In genomic region chr15:44833761-44834160, GRCh38 we compare ENCODE assay signal across 5 cellular contexts.
A peak's percentile ranks its signal among the peaks of the same experiment; 100 is the strongest.
DNase-seq lines count a peak whose midpoint lies in the region; TF ChIP-seq lines count a peak whose summit lies in the region.
"Not testable (repeated sequence)": the region's sequence is repeated elsewhere in the genome, so short reads cannot be mapped to it uniquely, and the experiment has no call there.

No MANE protein-coding gene starts in this region.

- not testable (repeated sequence) for H4K20me1 ChIP-seq in GM23248 (ENCODE audit: insufficient read depth); mammary epithelial cell (ENCODE audit: insufficient read depth, low read length)

- intact Hi-C loops in mammary epithelial cell (cut with micrococcal nuclease) = not testable (repeated sequence)

- H3K4me1 ChIP-seq in GM23248 (ENCODE audit: insufficient read depth) = not testable (repeated sequence)
- peaks cover 14% of the 10 kb centered on the region for H3K4me1 ChIP-seq in mammary epithelial cell (ENCODE audit: insufficient read depth, low read length)

- H3K27ac Mint-ChIP-seq in stimulated activated naive CD8-positive, alpha-beta T cell treated with anti-CD3 and anti-CD28 coated beads, Interleukin-15, Interleukin-2, amounts not matched to agents 100 ng/mL and 50 ng/mL, for 24 hours = peak overlapping the region; percentile 16

- dilution Hi-C loops in mammary epithelial cell (cut with HindIII; ENCODE audit: low sequenced_read_pairs) = not testable (repeated sequence)

- in situ Hi-C loops in GM23248 (cut with MboI) = not testable (repeated sequence)
- in situ Hi-C loops in mammary epithelial cell (cut with MboI; ENCODE audit: low sequenced_read_pairs in 2 of 2) = loop anchor here in 1 of 2 donors (10.0 kb wide), 1 partner anchor 231 kb away; no protein-coding TSS in a partner anchor

- not testable (repeated sequence) for H3K36me3 ChIP-seq in GM23248 (ENCODE audit: low read depth); mammary epithelial cell (ENCODE audit: insufficient read depth, low read length)

- not testable (repeated sequence) for H3K9ac ChIP-seq in GM23248; mammary epithelial cell (ENCODE audit: insufficient read depth, low read length)

- H3K27ac ChIP-seq in GM23248; mammary epithelial cell (ENCODE audit: insufficient read depth, low read depth, low read length): not testable (repeated sequence)

- H3K9me3 Mint-ChIP-seq in stimulated activated naive CD8-positive, alpha-beta T cell treated with anti-CD3 and anti-CD28 coated beads, Interleukin-15, Interleukin-2, amounts not matched to agents 100 ng/mL and 50 ng/mL, for 24 hours = not testable (repeated sequence)

- not testable (repeated sequence) for H3F3A ChIP-seq in GM23248 (ENCODE audit: insufficient read depth)

- H3K4me2 ChIP-seq in GM23248 (ENCODE audit: unreplicated experiment); mammary epithelial cell (ENCODE audit: insufficient read depth, low read depth, low read length): not testable (repeated sequence)

- not testable (repeated sequence) for BruUV-seq in mammary epithelial cell (replicated peaks; lab: Mats Ljungman, UMichigan)

- WGBS in GM23248 (ENCODE audit: low coverage in 1 of 2, low lambda C conversion rate in 2 of 2, missing lambda C conversion rate in 2 of 2), 2 experiments = 36 to 38% methylated on average over 3 of the region's 4 CpGs
- 72% methylated on average over 2 of the region's 4 CpGs for WGBS in mammary epithelial cell (ENCODE audit: low coverage, missing lambda C conversion rate)

- H3K36me3 Mint-ChIP-seq in stimulated activated naive CD8-positive, alpha-beta T cell treated with anti-CD3 and anti-CD28 coated beads, Interleukin-15, Interleukin-2, amounts not matched to agents 100 ng/mL and 50 ng/mL, for 24 hours (ENCODE audit: low read depth) = not testable (repeated sequence)

- not testable (repeated sequence) for H3K27me3 Mint-ChIP-seq in stimulated activated naive CD8-positive, alpha-beta T cell treated with anti-CD3 and anti-CD28 coated beads, Interleukin-15, Interleukin-2, amounts not matched to agents 100 ng/mL and 50 ng/mL, for 24 hours

- not testable (repeated sequence) for H3K27me3 ChIP-seq in GM23248 (replicated peaks; ENCODE audit: insufficient read depth); mammary epithelial cell (ENCODE audit: insufficient read depth, low read length)

- not testable (repeated sequence) for TF ChIP-seq CTCF in mammary epithelial cell (conservative IDR thresholded peaks at IDR 0.05 in 1 of 2, IDR thresholded peaks at IDR 0.05 in 1 of 2; ENCODE audit: extremely low read depth in 1 of 2, insufficient read depth in 1 of 2, low read depth in 1 of 2, low read length in 2 of 2); epithelial cell of esophagus (IDR thresholded peaks at IDR 0.05; ENCODE audit: insufficient read depth, low read depth, low read length, missing control alignments)

- CTCF ChIA-PET in mammary epithelial cell (lab: Charles Lee; ENCODE audit: low non-redundant PET) = not testable (repeated sequence)

- not testable (repeated sequence) for H3K4me3 Mint-ChIP-seq in stimulated activated naive CD8-positive, alpha-beta T cell treated with anti-CD3 and anti-CD28 coated beads, Interleukin-15, Interleukin-2, amounts not matched to agents 100 ng/mL and 50 ng/mL, for 24 hours

- H3K9me2 ChIP-seq in GM23248 (ENCODE audit: insufficient read depth) = not testable (repeated sequence)

- not testable (repeated sequence) for H2AFZ ChIP-seq in GM23248; mammary epithelial cell (ENCODE audit: low read depth, low read length)

- H3K4me3 ChIP-seq in GM23248; mammary epithelial cell (replicated peaks in 1 of 3; ENCODE audit: insufficient read depth in 1 of 3, low read depth in 2 of 3, low read length in 3 of 3); epithelial cell of esophagus (ENCODE audit: low read length): not testable (repeated sequence)

- DNase-seq in GM23248 = peak; percentile 31
- peak; percentile 42 for DNase-seq in mammary epithelial cell
- DNase-seq in epithelial cell of esophagus (ENCODE audit: low read depth) = peak; percentile 50
- peak; percentile 76 for DNase-seq in kidney tubule cell (ENCODE audit: low spot score)

- peaks cover 13% of the 10 kb centered on the region for H3K4me1 Mint-ChIP-seq in stimulated activated naive CD8-positive, alpha-beta T cell treated with anti-CD3 and anti-CD28 coated beads, Interleukin-15, Interleukin-2, amounts not matched to agents 100 ng/mL and 50 ng/mL, for 24 hours (ENCODE audit: low read depth)

- not testable (repeated sequence) for H3K79me2 ChIP-seq in GM23248 (ENCODE audit: insufficient read depth); mammary epithelial cell (ENCODE audit: insufficient read depth, low read length)

- H3K9me3 ChIP-seq in GM23248 (ENCODE audit: low read depth); mammary epithelial cell (replicated peaks; ENCODE audit: insufficient read depth, low read length): not testable (repeated sequence)
